Comparison of ENCODE assay signal across 20 cellular contexts in the genomic region with DNA sequence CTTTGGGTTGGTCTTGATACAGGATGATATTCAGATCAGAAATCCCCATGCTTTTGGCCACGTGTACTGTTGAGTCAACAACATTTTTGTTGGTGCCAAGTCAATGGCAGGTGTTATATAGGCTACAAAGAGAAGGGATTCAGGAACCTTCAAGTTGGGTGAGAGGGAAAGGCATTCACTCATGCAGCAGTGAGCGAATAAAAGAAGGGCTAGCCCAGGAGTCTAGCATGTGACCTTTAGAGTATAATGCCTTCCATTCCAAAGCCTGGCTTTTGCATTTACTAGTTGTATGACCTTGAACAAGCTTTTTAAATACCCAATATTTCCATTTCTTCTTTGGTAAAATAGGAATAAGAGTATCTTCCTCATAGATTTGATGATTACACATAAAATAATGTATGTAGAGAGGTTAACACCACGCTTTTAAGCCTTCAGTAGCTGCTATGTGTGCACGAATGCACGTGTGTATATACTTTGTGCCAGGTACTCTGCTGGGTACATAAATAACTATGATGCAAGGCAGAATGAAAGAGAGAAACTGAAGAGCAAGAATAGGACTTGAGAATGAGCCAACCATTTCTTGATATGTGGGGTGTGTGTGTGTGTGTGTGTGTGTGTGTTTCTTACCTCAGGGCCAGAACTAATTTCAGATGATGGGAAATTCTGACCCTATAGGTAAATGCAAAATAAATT.
A peak's percentile ranks its signal among the peaks of the same experiment; 100 is the strongest.
DNase-seq lines count a peak whose midpoint lies in the region; ATAC-seq, FAIRE-seq and TF ChIP-seq lines count a peak whose summit lies in the region.
"Had no signal": no experiment of that assay in that cellular context is flagged by ENCODE, and none has a peak within 500 bp of the region (broad histone marks: within the 10 kb centered on the region; RNA-seq: fewer than 3 reads in every experiment).

No MANE protein-coding gene starts in this region.

- no peak for TF ChIP-seq RAD21 in A549 (conservative IDR thresholded peaks at IDR 0.05 in 1 of 2, IDR thresholded peaks at IDR 0.05 in 1 of 2)

- no peak for TF ChIP-seq EP300 in A549 (IDR thresholded peaks at IDR 0.05)

- peaks cover 9% of the 10 kb centered on the region for H3K27me3 Mint-ChIP-seq in endodermal cell (ENCODE audit: insufficient read depth)
- H3K27me3 Mint-ChIP-seq: CD4-positive, alpha-beta T cell; IgD-negative memory B cell had no signal

- CTCF ChIA-PET in A549 (lab: Yijun Ruan, JAX): no interaction called here

- no peak for TF ChIP-seq POLR2A in A549 (IDR thresholded peaks at IDR 0.05; ENCODE audit: low read length)
- no peak for TF ChIP-seq POLR2A in GM12891 (IDR thresholded peaks at IDR 0.05; ENCODE audit: low read depth, low read length)

- H3K27me3 ChIP-seq in endodermal cell (ENCODE audit: control insufficient read depth, insufficient read depth, low read length, poor library complexity, severe bottlenecking) (peaks cover 7% of the 10 kb centered on the region), left ventricle myocardium inferior (ENCODE audit: low read depth) (no peaks in the 10 kb centered on the region)

- H3K27ac ChIP-seq in A549 (peak overlapping the region in 1 of 2 experiments; percentile 26; a peak in 1 of 6 replicates), endodermal cell (ENCODE audit: low read depth, low read length) (no peak overlapping the region), left ventricle myocardium inferior (replicated peaks) (peak overlapping the region; percentile 82)
- H3K27ac ChIP-seq: C4-2B had no signal

- no peak overlapping the region for H3K27ac Mint-ChIP-seq in endodermal cell
- H3K27ac Mint-ChIP-seq: CD4-positive, alpha-beta T cell had no signal

- H3K9me3 ChIP-seq in A549 (no peaks in the 10 kb centered on the region), endodermal cell (ENCODE audit: control insufficient read depth, low read length) (no peaks in the 10 kb centered on the region), left ventricle myocardium inferior (replicated peaks) (no peaks in the 10 kb centered on the region), mucosa of descending colon (no peaks in the 10 kb centered on the region)
- H3K9me3 ChIP-seq: Caco-2, HAP-1 had no signal

- H3K36me3 Mint-ChIP-seq in endodermal cell (ENCODE audit: low read depth): no peaks in the 10 kb centered on the region
- H3K36me3 Mint-ChIP-seq: IgD-negative memory B cell had no signal

- 88% methylated on average over 5 of the region's 5 CpGs for WGBS in A549 (ENCODE audit: missing lambda C conversion rate)
- WGBS in endodermal cell (ENCODE audit: insufficient coverage in 1 of 2, insufficient read length in 1 of 2), 2 experiments: 95 to 100% methylated on average over 2 to 5 of the region's 5 CpGs

- peaks cover 41% of the 10 kb centered on the region for H3K4me1 ChIP-seq in A549
- no peaks in the 10 kb centered on the region for H3K4me1 ChIP-seq in endodermal cell (ENCODE audit: control insufficient read depth, insufficient read depth, low read length)
- H3K4me1 ChIP-seq in left ventricle myocardium inferior: peaks cover 76% of the 10 kb centered on the region
- H3K4me1 ChIP-seq in mucosa of descending colon (ENCODE audit: low read depth): no peaks in the 10 kb centered on the region
- H3K4me1 ChIP-seq: Caco-2, HAP-1 had no signal

- intact Hi-C loops in left ventricle myocardium inferior (cut with micrococcal nuclease): no loop called here
- intact Hi-C loops in mucosa of descending colon (cut with DNase I, micrococcal nuclease): no loop called here

- no peak overlapping the region for H3K4me3 Mint-ChIP-seq in endodermal cell
- H3K4me3 Mint-ChIP-seq: CD4-positive, alpha-beta T cell; IgD-negative memory B cell had no signal

- DNase-seq in A549 (ENCODE audit: low read depth in 1 of 2, low spot score in 1 of 2) (no peak), GM12891 (ENCODE audit: insufficient read length, low spot score) (no peak), endodermal cell (no peak), left ventricle myocardium inferior (no peak), iPS-NIHi7 (ENCODE audit: extremely low spot score) (no peak), NCI-H1930 (lab: John Stamatoyannopoulos, UW) (no peak), mucosa of descending colon (no peak)
- no peak for DNase-seq in effector CD4-positive, alpha-beta T cell
- DNase-seq: AML-193; Caco-2; CD4-positive, alpha-beta T cell had no signal

- POLR2A ChIA-PET in A549 (lab: Yijun Ruan, JAX): no interaction called here

- peaks cover 5% of the 10 kb centered on the region for H3K4me1 Mint-ChIP-seq in endodermal cell

- H3K4me3 ChIP-seq in A549: no peak overlapping the region
- peak overlapping the region; percentile 46 for H3K4me3 ChIP-seq in endodermal cell (ENCODE audit: low read length)
- H3K4me3 ChIP-seq in left ventricle myocardium inferior: no peak overlapping the region
- H3K4me3 ChIP-seq in mucosa of descending colon: no peak overlapping the region
- H3K4me3 ChIP-seq: HAP-1 had no signal

- ATAC-seq in A549 (no peak), mucosa of descending colon (no peak)
- ATAC-seq: HepG2 had no signal

- peaks cover 8% of the 10 kb centered on the region for H3K9me3 Mint-ChIP-seq in endodermal cell

- FAIRE-seq in A549 (lab: Jason Lieb, UNC) (no peak), GM12891 (lab: Jason Lieb, UNC) (peak; percentile 20)
- FAIRE-seq: A204.1, G401.6, GM12892, GM18507, H1, HepG2 had no signal

- H3K36me3 ChIP-seq in endodermal cell (ENCODE audit: control insufficient read depth, insufficient read depth, low read length) (no peaks in the 10 kb centered on the region), left ventricle myocardium inferior (no peaks in the 10 kb centered on the region), mucosa of descending colon (ENCODE audit: low read depth) (no peaks in the 10 kb centered on the region)
- H3K36me3 ChIP-seq: HAP-1 had no signal

- H3K4me2 ChIP-seq in A549: 0 out of 3 replicates have a peak overlapping the region, but pooled peaks have one; percentile 14

- no peak for TF ChIP-seq CTCF in A549 (IDR thresholded peaks at IDR 0.05)
- TF ChIP-seq CTCF in endodermal cell (conservative IDR thresholded peaks at IDR 0.05): no peak
- no peak for TF ChIP-seq CTCF in left ventricle myocardium inferior (IDR thresholded peaks at IDR 0.05; ENCODE audit: borderline replicate concordance)
- no peak for TF ChIP-seq CTCF in mucosa of descending colon (IDR thresholded peaks at IDR 0.05)

- no peak overlapping the region for H3K9ac ChIP-seq in endodermal cell (ENCODE audit: extremely low read depth, low read length, poor library complexity, severe bottlenecking)

TF ChIP-seq in A549, 52 proteins besides CTCF, POLR2A, EP300 and RAD21:
- TF ChIP-seq CBX2 (IDR thresholded peaks at IDR 0.05; ENCODE audit: borderline replicate concordance, low read depth) (no peak), TFCP2L1 (CRISPR knock-in tag; IDR thresholded peaks at IDR 0.05) (no peak), E2F6 (IDR thresholded peaks at IDR 0.05; ENCODE audit: borderline replicate concordance, low read depth) (no peak), HOXB13 (CRISPR knock-in tag; IDR thresholded peaks at IDR 0.05; ENCODE audit: low read depth) (no peak), CHD2 (IDR thresholded peaks at IDR 0.05; ENCODE audit: low read length, partially characterized antibody) (no peak), HOXA7 (CRISPR knock-in tag; IDR thresholded peaks at IDR 0.05) (no peak), MYC (IDR thresholded peaks at IDR 0.05; ENCODE audit: borderline replicate concordance, low read length) (no peak), ZFP36 (IDR thresholded peaks at IDR 0.05; ENCODE audit: borderline replicate concordance, partially characterized antibody) (no peak), RCOR1 (IDR thresholded peaks at IDR 0.05; ENCODE audit: low read depth, low read length) (no peak)

TF ChIP-seq in GM12891, 5 proteins besides CTCF, POLR2A, EP300 and RAD21:
- TF ChIP-seq PAX5 (IDR thresholded peaks at IDR 0.05; ENCODE audit: insufficient read depth, low read length, severe bottlenecking): no peak
- no peak for TF ChIP-seq SPI1 (IDR thresholded peaks at IDR 0.05; ENCODE audit: low read depth, low read length)
- no peak for TF ChIP-seq POU2F2 (IDR thresholded peaks at IDR 0.05; ENCODE audit: low read depth, low read length)
- TF ChIP-seq POLR2AphosphoS5 (IDR thresholded peaks at IDR 0.05; ENCODE audit: low read depth, low read length): no peak
- TF ChIP-seq TAF1 (IDR thresholded peaks at IDR 0.05; ENCODE audit: low read depth, low read length): no peak
